In the genomic region with DNA sequence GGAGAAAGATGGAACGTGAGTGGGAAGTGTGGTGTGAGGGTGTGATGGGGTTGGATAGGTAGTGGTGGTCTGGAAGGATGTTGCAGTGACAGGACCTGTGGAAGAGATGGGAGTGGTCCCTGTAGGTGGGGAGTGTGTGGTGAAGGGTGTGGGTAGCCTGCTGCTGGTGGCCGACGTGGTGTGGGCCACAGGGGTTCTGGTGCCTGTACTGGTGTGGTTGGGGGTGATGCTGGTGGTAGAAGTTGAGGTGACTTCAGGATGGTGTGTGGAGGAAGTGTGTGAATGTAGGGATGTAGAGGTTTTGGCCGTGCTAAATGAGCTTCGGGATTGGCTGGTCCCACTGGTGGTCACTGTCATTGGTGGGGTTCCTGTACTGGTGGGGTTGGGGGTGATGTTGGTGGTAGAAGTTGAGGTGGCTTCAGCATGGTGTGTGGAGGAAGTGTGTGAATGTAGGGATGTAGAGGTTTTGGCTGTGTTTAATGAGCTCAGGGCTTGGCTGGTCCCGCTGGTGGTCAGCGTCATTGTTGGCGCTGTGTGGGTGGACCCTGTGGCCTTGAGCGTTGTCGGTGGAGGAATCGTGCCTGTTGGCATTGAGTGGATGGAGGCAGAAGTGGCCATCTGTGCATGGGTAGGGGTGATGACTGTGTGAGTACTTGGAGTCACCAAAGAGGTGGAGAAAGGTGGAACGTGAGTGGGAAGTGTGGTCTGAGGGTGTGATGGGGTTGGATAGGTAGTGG, we compare ENCODE assay signal across 11 cellular contexts. TPM values are rescaled to one million over a fixed set of nuclear protein-coding genes. Genes with fewer than 3 reads are reported as not detected.
DNase-seq lines count a peak whose midpoint lies in the region; ATAC-seq, FAIRE-seq and TF ChIP-seq lines count a peak whose summit lies in the region.
"Had no signal": no experiment of that assay in that cellular context is flagged by ENCODE, and none has a peak within 500 bp of the region (broad histone marks: within the 10 kb centered on the region; RNA-seq: fewer than 3 reads in every experiment).

No MANE protein-coding gene starts in this region.

- H2AFZ ChIP-seq in GM12878 (ENCODE audit: control insufficient read depth, low read depth, low read length), result no peak overlapping the region

- RAD21 ChIA-PET in GM12878 (lab: Charles Lee; ENCODE audit: unreplicated experiment), result no interaction called here

- SMC1A ChIA-PET in GM12878 (lab: Charles Lee; ENCODE audit: uncharacterized antibody, unreplicated experiment), result interaction anchor here (0.5 kb wide), 1 partner anchor 87 kb away, joined by 3 read pairs; no protein-coding TSS in a partner anchor

- no peak for DNase-seq in activated T-cell treated with anti-CD3 and anti-CD28 coated beads, Interleukin-2, amount 50 U/mL, for 4 hours
- DNase-seq in activated T-cell treated with anti-CD3 and anti-CD28 coated beads for 4 hours (no peak), GM12878 (ENCODE audit: low read depth, low spot score) (no peak), left lobe of liver (ENCODE audit: low spot score) (peak; percentile 57), NCI-H748 (lab: John Stamatoyannopoulos, UW; ENCODE audit: unreplicated experiment) (no peak), iPS-NIHi7 (ENCODE audit: extremely low spot score) (no peak)
- DNase-seq in stimulated activated naive CD8-positive, alpha-beta T cell treated with anti-CD3 and anti-CD28 coated beads, Interleukin-15, amount 100 ng/mL, for 72 hours, result no peak
- DNase-seq: stimulated activated CD4-positive, alpha-beta T cell treated with anti-CD3 and anti-CD28 coated beads, Interleukin-12 subunit alpha, Interleukin-12 subunit beta, amount 100 ng/mL, for 4 hours had no signal

- TF ChIP-seq POLR2A in GM12878 (IDR thresholded peaks at IDR 0.05; ENCODE audit: low read depth, low read length), result no peak

- H3K36me3 Mint-ChIP-seq in activated T-cell treated with anti-CD3 and anti-CD28 coated beads, Interleukin-2, amount 50 U/mL, for 4 hours (ENCODE audit: insufficient read depth), result peaks cover 10% of the 10 kb centered on the region

- CTCF ChIA-PET in GM12878 (lab: Yijun Ruan, JAX), result no interaction called here

- FAIRE-seq in GM12878 (lab: Jason Lieb, UNC), result peak; percentile 74
- FAIRE-seq: colon had no signal

- no peaks in the 10 kb centered on the region for H3K27me3 Mint-ChIP-seq in activated T-cell treated with anti-CD3 and anti-CD28 coated beads, Interleukin-2, amount 50 U/mL, for 4 hours (ENCODE audit: low read depth)
- no peaks in the 10 kb centered on the region for H3K27me3 Mint-ChIP-seq in stimulated activated naive CD8-positive, alpha-beta T cell treated with anti-CD3 and anti-CD28 coated beads, Interleukin-15, amount 100 ng/mL, for 72 hours

- H3K4me3 Mint-ChIP-seq in activated T-cell treated with anti-CD3 and anti-CD28 coated beads, Interleukin-2, amount 50 U/mL, for 4 hours, result no peak overlapping the region
- H3K4me3 Mint-ChIP-seq in stimulated activated naive CD8-positive, alpha-beta T cell treated with anti-CD3 and anti-CD28 coated beads, Interleukin-15, amount 100 ng/mL, for 72 hours, result no peak overlapping the region

- no peaks in the 10 kb centered on the region for H3K36me3 ChIP-seq in GM12878 (ENCODE audit: control insufficient read depth in 2 of 2, insufficient read depth in 2 of 2, low read length in 1 of 2)

- ATAC-seq in activated T-cell treated with anti-CD3 and anti-CD28 coated beads, Interleukin-2, amount 50 U/mL, for 4 hours, result peak; percentile 31 to 44
- ATAC-seq in GM12878 (no peak), left lobe of liver (peak; percentile 25), GM21423 (IDR thresholded peaks at IDR 0.05; ENCODE audit: unreplicated experiment) (no peak)
- ATAC-seq in stimulated activated naive CD8-positive, alpha-beta T cell treated with anti-CD3 and anti-CD28 coated beads, Interleukin-15, amount 100 ng/mL, for 72 hours, result peak; percentile 13

- no peak overlapping the region for H3K27ac ChIP-seq in GM12878 (ENCODE audit: control insufficient read depth, insufficient read depth)

- H3K4me2 ChIP-seq in GM12878 (ENCODE audit: control insufficient read depth, insufficient read depth), result no peak overlapping the region

- no peak overlapping the region for H3K9ac ChIP-seq in GM12878 (ENCODE audit: control insufficient read depth, insufficient read depth, low read length)

- TF ChIP-seq CTCF in GM12878 (IDR thresholded peaks at IDR 0.05 in 2 of 3, conservative IDR thresholded peaks at IDR 0.05 in 1 of 3; ENCODE audit: control insufficient read depth in 2 of 3, extremely low read depth in 1 of 3, insufficient read depth in 1 of 3, low read depth in 3 of 3, low read length in 3 of 3), result no peak

- POLR2A ChIA-PET in GM12878 (lab: Charles Lee), result no interaction called here

- H3K4me3 ChIP-seq in GM12878, result no peak overlapping the region

- no peaks in the 10 kb centered on the region for H4K20me1 ChIP-seq in GM12878 (ENCODE audit: control insufficient read depth, insufficient read depth)

- H3K27ac Mint-ChIP-seq in stimulated activated naive CD8-positive, alpha-beta T cell treated with anti-CD3 and anti-CD28 coated beads, Interleukin-15, amount 100 ng/mL, for 72 hours, result no peak overlapping the region

- H3K79me2 ChIP-seq in GM12878 (ENCODE audit: control insufficient read depth, insufficient read depth, low read length), result no peaks in the 10 kb centered on the region

- WGBS in GM12878 (ENCODE audit: insufficient coverage, insufficient replicate concordance, low lambda C conversion rate, missing lambda C conversion rate), result 79% methylated on average over 12 of the region's 12 CpGs

- no TSS peak for BruUV-seq in GM12878 (replicated peaks; lab: Mats Ljungman, UMichigan)

- intact Hi-C loops in GM12878 (cut with micrococcal nuclease; ENCODE audit: unreplicated experiment), result no loop called here

- peaks cover 20% of the 10 kb centered on the region for H3K4me1 Mint-ChIP-seq in activated T-cell treated with anti-CD3 and anti-CD28 coated beads, Interleukin-2, amount 50 U/mL, for 4 hours (ENCODE audit: low read depth)
- peaks cover 23% of the 10 kb centered on the region for H3K4me1 Mint-ChIP-seq in stimulated activated naive CD8-positive, alpha-beta T cell treated with anti-CD3 and anti-CD28 coated beads, Interleukin-15, amount 100 ng/mL, for 72 hours

- in situ Hi-C loops in GM12878 (cut with MboI), result no loop called here

- TF ChIP-seq EP300 in GM12878 (IDR thresholded peaks at IDR 0.05; ENCODE audit: borderline replicate concordance in 1 of 2, control insufficient read depth in 1 of 2, low read depth in 2 of 2, low read length in 2 of 2), result no peak

- H3K27me3 ChIP-seq in GM12878 (replicated peaks in 1 of 2; ENCODE audit: control insufficient read depth in 2 of 2, insufficient read depth in 2 of 2, low read length in 1 of 2), result no peaks in the 10 kb centered on the region

- no peaks in the 10 kb centered on the region for H3K9me3 Mint-ChIP-seq in activated T-cell treated with anti-CD3 and anti-CD28 coated beads, Interleukin-2, amount 50 U/mL, for 4 hours
- H3K9me3 Mint-ChIP-seq in stimulated activated naive CD8-positive, alpha-beta T cell treated with anti-CD3 and anti-CD28 coated beads, Interleukin-15, amount 100 ng/mL, for 72 hours, result peaks cover 14 to 22% of the 10 kb centered on the region in 2 donors

- no peaks in the 10 kb centered on the region for H3K9me3 ChIP-seq in GM12878 (replicated peaks; ENCODE audit: control insufficient read depth, insufficient read depth, low read length)

- TF ChIP-seq RAD21 in GM12878 (IDR thresholded peaks at IDR 0.05; ENCODE audit: insufficient read depth, low read depth, low read length), result no peak

- no peaks in the 10 kb centered on the region for H3K4me1 ChIP-seq in GM12878 (ENCODE audit: control insufficient read depth, insufficient read depth, low read length)

TF ChIP-seq in GM12878, 131 proteins besides CTCF, POLR2A, EP300 and RAD21 (continues in another document):
- TF ChIP-seq BCL11A (IDR thresholded peaks at IDR 0.05; ENCODE audit: low read depth, low read length), result no peak

RNA-seq across cellular contexts. Expression of a gene that starts 19.1 kb away (rescaled TPM):
- total RNA-seq in activated T-cell treated with anti-CD3 and anti-CD28 coated beads, Interleukin-2, amount 50 U/mL, for 4 hours, result under 1 TPM in 1 of 3 donors, not detected in 2; 0.30 TPM
- total RNA-seq in GM12878 (2013; cell fraction: nucleolus; rRNA removed), result not detected in 2 replicates
- total RNA-seq in GM12878 (2014; rRNA removed) (not detected in 2 replicates), GM12878 (2014; rRNA removed; fragmentation: Illumina TruSeq; extraction: Trizol) (not detected in 2 replicates), GM12878 (2021) (0.03 and 0.19 TPM in 2 replicates), left lobe of liver (1.0 TPM)
- polyA plus RNA-seq in GM12878 (2011; ENCODE audit: low read depth), result 0.20 TPM
- polyA plus RNA-seq in GM12878 (2011; rRNA removed) (not detected in 2 replicates), GM12878 (2014; fragmentation: Illumina TruSeq; extraction: Trizol) (not detected in 2 replicates), GM12878 (2014; fragmentation: Nextera tagmentation; extraction: Ambion mirVana) (not detected), GM12878 (2014; rRNA removed) (0.03 TPM in 1 of 2 replicates, not detected in the other), GM12878 (2016; fragmentation: Nextera tagmentation; extraction: Ambion mirVana) (not detected)
- polyA plus RNA-seq in GM12878 (2011; cell fraction: cytosol; rRNA removed), result not detected in 2 replicates
- not detected in 2 replicates for polyA plus RNA-seq in GM12878 (2011; cell fraction: nucleus; rRNA removed)
- polyA plus RNA-seq in GM12878 (2012), result 0.13 and 0.53 TPM in 2 replicates
- polyA minus RNA-seq in GM12878 (2011; rRNA and poly(A)+ RNA removed), result not detected in 2 replicates
- not detected in 2 replicates for polyA minus RNA-seq in GM12878 (2011; cell fraction: cytosol; rRNA and poly(A)+ RNA removed)
- 0.10 TPM in 1 of 2 replicates, not detected in the other for polyA minus RNA-seq in GM12878 (2011; cell fraction: nucleus; rRNA and poly(A)+ RNA removed)
- total RNA-seq: myocyte had no signal

RNA-seq across cellular contexts. Expression of a gene that starts 57.2 kb away (rescaled TPM):
- under 1 TPM; 0.08 to 0.30 (median 0.24) TPM for total RNA-seq in activated T-cell treated with anti-CD3 and anti-CD28 coated beads, Interleukin-2, amount 50 U/mL, for 4 hours
- total RNA-seq in GM12878 (2013; cell fraction: nucleolus; rRNA removed), result not detected in 2 replicates
- total RNA-seq in GM12878 (2014; rRNA removed) (not detected in 2 replicates), GM12878 (2014; rRNA removed; fragmentation: Illumina TruSeq; extraction: Trizol) (not detected in 2 replicates), GM12878 (2021) (0.11 and 0.23 TPM in 2 replicates), left lobe of liver (0.38 TPM)
- not detected for polyA plus RNA-seq in GM12878 (2011; ENCODE audit: low read depth)
- polyA plus RNA-seq in GM12878 (2011; rRNA removed) (not detected in 2 replicates), GM12878 (2014; fragmentation: Illumina TruSeq; extraction: Trizol) (not detected in 2 replicates), GM12878 (2014; fragmentation: Nextera tagmentation; extraction: Ambion mirVana) (not detected), GM12878 (2014; rRNA removed) (not detected in 2 replicates), GM12878 (2016; fragmentation: Nextera tagmentation; extraction: Ambion mirVana) (not detected)
- polyA plus RNA-seq in GM12878 (2011; cell fraction: cytosol; rRNA removed), result not detected in 2 replicates
- 0.03 TPM in 1 of 2 replicates, not detected in the other for polyA plus RNA-seq in GM12878 (2011; cell fraction: nucleus; rRNA removed)
- polyA plus RNA-seq in GM12878 (2012), result 0.01 and 0.03 TPM in 2 replicates
- not detected in 2 replicates for polyA minus RNA-seq in GM12878 (2011; rRNA and poly(A)+ RNA removed)
- polyA minus RNA-seq in GM12878 (2011; cell fraction: cytosol; rRNA and poly(A)+ RNA removed), result not detected in 2 replicates
- not detected in 2 replicates for polyA minus RNA-seq in GM12878 (2011; cell fraction: nucleus; rRNA and poly(A)+ RNA removed)
- total RNA-seq: myocyte had no signal

Comparison
In these comparisons a context has a peak if more than half of its experiments do, and no peak if none do; other contexts are left out.
1. ATAC-seq: peak in activated T-cell treated with anti-CD3 and anti-CD28 coated beads, Interleukin-2, amount 50 U/mL, for 4 hours (2 of 2), left lobe of liver (single experiment) and stimulated activated naive CD8-positive, alpha-beta T cell treated with anti-CD3 and anti-CD28 coated beads, Interleukin-15, amount 100 ng/mL, for 72 hours (single experiment); none in GM12878 (single experiment) and GM21423 (single experiment).